8 cellular contexts compared by ENCODE assay signal in genomic region chr20:36542019-36542488, GRCh38. TPM values are rescaled to one million over a fixed set of nuclear protein-coding genes. Genes with fewer than 3 reads are reported as not detected.
DNase-seq lines count a peak whose midpoint lies in the region; ATAC-seq and TF ChIP-seq lines count a peak whose summit lies in the region.

No MANE protein-coding gene starts in this region.

- POLR2A ChIA-PET in GM10248 (lab: Yijun Ruan, JAX), result no interaction called here

- H3K27ac Mint-ChIP-seq in activated naive CD8-positive, alpha-beta T cell treated with anti-CD3 and anti-CD28 coated beads, Interleukin-2, amount 50 U/mL, for 24 hours, result no peak overlapping the region

- no peaks in the 10 kb centered on the region for H3K9me3 Mint-ChIP-seq in activated naive CD8-positive, alpha-beta T cell treated with anti-CD3 and anti-CD28 coated beads, Interleukin-2, amount 50 U/mL, for 24 hours

- no peaks in the 10 kb centered on the region for H3K27me3 ChIP-seq in heart right ventricle

- peaks cover 8 to 80% (median 55%) of the 10 kb centered on the region in 9 donors for H3K4me1 ChIP-seq in heart right ventricle

- ATAC-seq in heart right ventricle, result peak; percentile 42 to 75 (median 64)
- no peak for ATAC-seq in GM19455 (IDR thresholded peaks at IDR 0.05; ENCODE audit: unreplicated experiment)
- ATAC-seq in HG02938 (IDR thresholded peaks at IDR 0.05; ENCODE audit: unreplicated experiment), result no peak
- ATAC-seq in activated naive CD8-positive, alpha-beta T cell treated with anti-CD3 and anti-CD28 coated beads, Interleukin-2, amount 50 U/mL, for 24 hours, result no peak

- H3K4me3 Mint-ChIP-seq in activated naive CD8-positive, alpha-beta T cell treated with anti-CD3 and anti-CD28 coated beads, Interleukin-2, amount 50 U/mL, for 24 hours, result no peak overlapping the region

- H3K36me3 ChIP-seq in heart right ventricle, result peaks cover 0 to 26% (median 23%) of the 10 kb centered on the region in 9 donors

- H3K9me3 ChIP-seq in heart right ventricle, result no peaks in the 10 kb centered on the region

- TF ChIP-seq CTCF in GM10248 (IDR thresholded peaks at IDR 0.05; ENCODE audit: control extremely low read depth, extremely low read depth, low read depth, missing control alignments) (peak; percentile 33), heart right ventricle (IDR thresholded peaks at IDR 0.05) (peak; percentile 38 to 78 (median 62))

- no peaks in the 10 kb centered on the region for H3K36me3 Mint-ChIP-seq in activated naive CD8-positive, alpha-beta T cell treated with anti-CD3 and anti-CD28 coated beads, Interleukin-2, amount 50 U/mL, for 24 hours (ENCODE audit: low read depth)

- peak overlapping the region; percentile 75 to 99 (median 96) for H3K4me3 ChIP-seq in heart right ventricle

- DNase-seq in GM10248 (ENCODE audit: extremely low spot score) (no peak), SK-MEL-5 (ENCODE audit: low read depth, low spot score) (peak; percentile 51), heart right ventricle (peak; percentile 54 to 69), retina (peak; percentile 58), GDM1 (lab: John Stamatoyannopoulos, UW) (no peak)
- no peak for DNase-seq in activated naive CD8-positive, alpha-beta T cell treated with anti-CD3 and anti-CD28 coated beads, Interleukin-2, amount 50 U/mL, for 24 hours

- 25 to 30% methylated on average over 7 of the region's 7 CpGs for WGBS in heart right ventricle, 2 donors

- in situ Hi-C loops in SK-MEL-5 (cut with HindIII; ENCODE audit: low pct_unique_long_range_greater_than_20kb, low sequenced_read_pairs), result no loop called here

- CTCF ChIA-PET in GM10248 (lab: Yijun Ruan, JAX), result interaction anchor here (0.8 to 1.9 kb wide), 3 partner anchors 10 to 40 kb away, joined by 3 to 5 read pairs (median 4); no protein-coding TSS in a partner anchor

- H3K27ac ChIP-seq in heart right ventricle, result peak overlapping the region; percentile 91 to 100 (median 98)

- intact Hi-C loops in heart right ventricle (cut with DNase I), result loop anchor here in 7 of 10 donors (2.0 to 10.0 kb wide), 4 partner anchors 45 to 81 kb away; no protein-coding TSS in a partner anchor

- peaks cover 3% of the 10 kb centered on the region for H3K4me1 Mint-ChIP-seq in activated naive CD8-positive, alpha-beta T cell treated with anti-CD3 and anti-CD28 coated beads, Interleukin-2, amount 50 U/mL, for 24 hours

- no peaks in the 10 kb centered on the region for H3K27me3 Mint-ChIP-seq in activated naive CD8-positive, alpha-beta T cell treated with anti-CD3 and anti-CD28 coated beads, Interleukin-2, amount 50 U/mL, for 24 hours

RNA-seq across cellular contexts. Expression of gene MYL9, which starts 0.7 kb away (rescaled TPM):
- total RNA-seq in SK-MEL-5 (2014; rRNA removed; shearing (Covaris generic)), result not detected in 2 replicates
- not detected in 2 replicates for polyA plus RNA-seq in SK-MEL-5 (2015; cell fraction: cytosol; rRNA removed)
- polyA plus RNA-seq in SK-MEL-5 (2015; cell fraction: nucleus; rRNA removed), result not detected in 2 replicates
- total RNA-seq in heart right ventricle, result 1,000 to 10,000 TPM; 1,611 to 2,234 (median 1,868) TPM
- 1,000 to 10,000 TPM in 1 of 2 donors, 100 to 1,000 TPM in 1; 755 to 2,519 TPM for polyA plus RNA-seq in heart right ventricle

RNA-seq across cellular contexts. Expression of gene TGIF2, which starts 31.3 kb away (rescaled TPM):
- 13.8 and 16.2 TPM in 2 replicates for total RNA-seq in SK-MEL-5 (2014; rRNA removed; shearing (Covaris generic))
- polyA plus RNA-seq in SK-MEL-5 (2015; cell fraction: cytosol; rRNA removed), result 21.9 and 26.1 TPM in 2 replicates
- 9.6 and 17.7 TPM in 2 replicates for polyA plus RNA-seq in SK-MEL-5 (2015; cell fraction: nucleus; rRNA removed)
- 10 to 100 TPM in 1 of 10 donors, 1 to 10 TPM in 9; 5.2 to 13.8 (median 7.2) TPM for total RNA-seq in heart right ventricle
- 1 to 10 TPM; 2.9 to 4.5 TPM for polyA plus RNA-seq in heart right ventricle

Comparison
In these comparisons a context has a peak if more than half of its experiments do, and no peak if none do; other contexts are left out.
1. DNase-seq: peak in SK-MEL-5 (single experiment), heart right ventricle (2 of 2) and retina (single experiment); none in GM10248 (single experiment), GDM1 (single experiment) and activated naive CD8-positive, alpha-beta T cell treated with anti-CD3 and anti-CD28 coated beads, Interleukin-2, amount 50 U/mL, for 24 hours (single experiment).
2. ATAC-seq: peak in heart right ventricle (8 of 8); none in GM19455 (single experiment), HG02938 (single experiment) and activated naive CD8-positive, alpha-beta T cell treated with anti-CD3 and anti-CD28 coated beads, Interleukin-2, amount 50 U/mL, for 24 hours (single experiment).
3. RNA of gene MYL9, which starts 0.7 kb away (total RNA-seq): 1,611 to 2,234 TPM in heart right ventricle; not detected in SK-MEL-5; every median in the first group is over 1,000 times any median in the second.